In genomic region chr22:43726964-43727543, GRCh38 we compare ENCODE assay signal across 21 cellular contexts.
DNase-seq lines count a peak whose midpoint lies in the region; ATAC-seq, FAIRE-seq and TF ChIP-seq lines count a peak whose summit lies in the region.
"Had no signal": no experiment of that assay in that cellular context is flagged by ENCODE, and none has a peak within 500 bp of the region (broad histone marks: within the 10 kb centered on the region; RNA-seq: fewer than 3 reads in every experiment).

No MANE protein-coding gene starts in this region.

- no peak overlapping the region for H3K27ac Mint-ChIP-seq in WTC11
- H3K27ac Mint-ChIP-seq: CD4-positive, alpha-beta memory T cell; HFFc6 had no signal

- 64% methylated on average over 1 of the region's 1 CpG for WGBS in mesenchymal stem cell
- 88 to 97% methylated on average over 1 of the region's 1 CpG for WGBS in pancreas, 2 donors

- ATAC-seq in Right ventricle myocardium superior (ENCODE audit: poor library complexity) (peak; percentile 53), WTC11 (no peak), left colon (no peak), pancreas (no peak)
- ATAC-seq: GM23338, HCT116 had no signal

- H2AK5ac ChIP-seq in mesenchymal stem cell (ENCODE audit: low read length, severe bottlenecking) = no peak overlapping the region

- no peak overlapping the region for H4K8ac ChIP-seq in mesenchymal stem cell (ENCODE audit: low read length)

- H3K4me2 ChIP-seq in mesenchymal stem cell (ENCODE audit: low read length, poor library complexity, severe bottlenecking) = no peak overlapping the region
- H3K4me2 ChIP-seq: GM23338 had no signal

- intact Hi-C loops in Right ventricle myocardium superior (cut with DNase I) (no loop called here), cardiac septum (cut with DNase I) (no loop called here), left colon (cut with DNase I, micrococcal nuclease) (no loop called here), pancreas (cut with DNase I) (no loop called here)

- H3K9me3 ChIP-seq in HEK293 (ENCODE audit: control insufficient read depth, insufficient read depth, low read depth, low read length) (no peaks in the 10 kb centered on the region), mesenchymal stem cell (ENCODE audit: control insufficient read depth, low read length) (no peaks in the 10 kb centered on the region), pancreas (no peaks in the 10 kb centered on the region)

- no peaks in the 10 kb centered on the region for H3K36me3 ChIP-seq in HEK293 (ENCODE audit: control insufficient read depth in 2 of 2, insufficient read depth in 1 of 2, low read length in 2 of 2)
- H3K36me3 ChIP-seq in mesenchymal stem cell (ENCODE audit: control insufficient read depth in 1 of 2, insufficient read depth in 2 of 2, low read depth in 1 of 2, low read length in 2 of 2) = no peaks in the 10 kb centered on the region
- no peaks in the 10 kb centered on the region for H3K36me3 ChIP-seq in pancreas

- no peak overlapping the region for H3K18ac ChIP-seq in mesenchymal stem cell (ENCODE audit: low read depth in 1 of 2, low read length in 2 of 2)

- POLR2A ChIA-PET in HEK293 (lab: Yijun Ruan, JAX) = no interaction called here
- POLR2A ChIA-PET in WTC11 (lab: Charles Lee) = no interaction called here

- no peak overlapping the region for H3K14ac ChIP-seq in mesenchymal stem cell (ENCODE audit: low read length in 2 of 2)

- H3K27me3 Mint-ChIP-seq in WTC11 (ENCODE audit: low read depth) = no peaks in the 10 kb centered on the region

- H3K23ac ChIP-seq in mesenchymal stem cell (ENCODE audit: low read length in 2 of 2) = no peak overlapping the region

- H3K4me1 ChIP-seq in HEK293 (ENCODE audit: control insufficient read depth, insufficient read depth, low read length) (peaks cover 12% of the 10 kb centered on the region; the same call in 1 of the 2 replicates), mesenchymal stem cell (ENCODE audit: control insufficient read depth, insufficient read depth, low read depth, low read length) (no peaks in the 10 kb centered on the region), pancreas (no peaks in the 10 kb centered on the region)

- no peak overlapping the region for H2BK15ac ChIP-seq in mesenchymal stem cell (ENCODE audit: low read depth, poor library complexity, severe bottlenecking)

- peak overlapping the region; percentile 69 for H3K9ac ChIP-seq in mesenchymal stem cell (ENCODE audit: low read length)

- no peak overlapping the region for H4K91ac ChIP-seq in mesenchymal stem cell (ENCODE audit: low read length)

- no peak overlapping the region for H3K4me3 Mint-ChIP-seq in WTC11
- H3K4me3 Mint-ChIP-seq: CD4-positive, alpha-beta memory T cell; GM23338; H9; HFFc6 had no signal

- H3K27me3 ChIP-seq in mesenchymal stem cell (ENCODE audit: control insufficient read depth in 1 of 2, insufficient read depth in 1 of 2, low read length in 2 of 2) = peaks cover 0 to 4% of the 10 kb centered on the region in 2 experiments
- no peaks in the 10 kb centered on the region for H3K27me3 ChIP-seq in pancreas

- H3K27ac ChIP-seq in HEK293 (ENCODE audit: extremely low read depth, low read depth, low read length) = no peak overlapping the region
- no peak overlapping the region for H3K27ac ChIP-seq in mesenchymal stem cell (ENCODE audit: low read length, poor library complexity, severe bottlenecking)
- no peak overlapping the region for H3K27ac ChIP-seq in pancreas

- H3K4ac ChIP-seq in mesenchymal stem cell (ENCODE audit: low read depth in 1 of 2, low read length in 2 of 2) = no peak overlapping the region

- 0 out of 2 replicates have a peak, but pooled peaks cover 6% of the 10 kb centered on the region for H3K9me3 Mint-ChIP-seq in WTC11
- H3K9me3 Mint-ChIP-seq: GM23338, H9 had no signal

- no peak for FAIRE-seq in pancreas (lab: Jason Lieb, UNC)
- FAIRE-seq: GM12891, GM18507 had no signal

- H3K4me3 ChIP-seq in HEK293 (ENCODE audit: low read depth, low read length) = no peak overlapping the region
- H3K4me3 ChIP-seq in mesenchymal stem cell (ENCODE audit: insufficient read depth in 1 of 2, low read depth in 1 of 2, low read length in 2 of 2) = no peak overlapping the region
- no peak overlapping the region for H3K4me3 ChIP-seq in pancreas
- H3K4me3 ChIP-seq: GM23338 had no signal

- no peak for DNase-seq in Right ventricle myocardium superior
- no peak for DNase-seq in cardiac septum (ENCODE audit: low spot score)
- no peak for DNase-seq in WTC11 (ENCODE audit: low spot score)
- DNase-seq in mesenchymal stem cell = no peak
- no peak for DNase-seq in left colon
- no peak for DNase-seq in pancreas
- DNase-seq in activated CD8-positive, alpha-beta memory T cell treated with anti-CD3 and anti-CD28 coated beads for 24 hours = no peak
- DNase-seq: C1 segment of cervical spinal cord; Calu3; CD4-positive, alpha-beta memory T cell; COR-L47; DMS53; DMS79 treated with DMSO at 0.1 percent for 48 hours; GF-D8; H9; HFFc6 had no signal

- H2AFZ ChIP-seq in mesenchymal stem cell (ENCODE audit: low read depth, low read length) = no peak overlapping the region

- CTCF ChIA-PET in HEK293 (lab: Yijun Ruan, JAX) = no interaction called here
- CTCF ChIA-PET in WTC11 (lab: Charles Lee) = no interaction called here

- no peak overlapping the region for H2BK120ac ChIP-seq in mesenchymal stem cell (ENCODE audit: low read depth, low read length)

- no peak for TF ChIP-seq CTCF in HEK293 (tag by site-specific recombination; IDR thresholded peaks at IDR 0.05)
- TF ChIP-seq CTCF in WTC11 (IDR thresholded peaks at IDR 0.05) = no peak
- TF ChIP-seq CTCF in pancreas (IDR thresholded peaks at IDR 0.05) = no peak

- H2BK12ac ChIP-seq in mesenchymal stem cell (ENCODE audit: low read length in 2 of 2) = no peak overlapping the region

- no peaks in the 10 kb centered on the region for H3K79me1 ChIP-seq in mesenchymal stem cell (replicated peaks; ENCODE audit: low read length, poor library complexity, severe bottlenecking)

- H2BK5ac ChIP-seq in mesenchymal stem cell (ENCODE audit: low read depth, low read length, poor library complexity, severe bottlenecking) = no peak overlapping the region

- no peaks in the 10 kb centered on the region for H3K36me3 Mint-ChIP-seq in WTC11
- H3K36me3 Mint-ChIP-seq: CD4-positive, alpha-beta memory T cell had no signal

- peaks cover 18% of the 10 kb centered on the region for H3K4me1 Mint-ChIP-seq in WTC11
- H3K4me1 Mint-ChIP-seq: CD4-positive, alpha-beta memory T cell had no signal

TF ChIP-seq in HEK293, 187 proteins besides CTCF, POLR2A, EP300 and RAD21:
- peak; percentile 96 for TF ChIP-seq ZNF121 (tag by site-specific recombination; IDR thresholded peaks at IDR 0.05)
- no peak for TF ChIP-seq ZNF362 (tag by site-specific recombination; IDR thresholded peaks at IDR 0.05)

TF ChIP-seq in WTC11, 78 proteins besides CTCF, POLR2A, EP300 and RAD21:
- no peak for TF ChIP-seq JAZF1 (CRISPR knock-in tag; IDR thresholded peaks at IDR 0.05)
- TF ChIP-seq ZNF121 (CRISPR knock-in tag; IDR thresholded peaks at IDR 0.05) = peak; percentile 90
- no peak for TF ChIP-seq CREM (CRISPR knock-in tag; IDR thresholded peaks at IDR 0.05)
- TF ChIP-seq NFATC4 (CRISPR knock-in tag; IDR thresholded peaks at IDR 0.05) = no peak
- TF ChIP-seq CDX4 (CRISPR knock-in tag; IDR thresholded peaks at IDR 0.05; ENCODE audit: borderline replicate concordance) = no peak
TF ChIP-seq in WTC11: peak in this region for 1.
